Comparison of ENCODE assay signal across 29 cellular contexts in genomic region chr2:191983591-191983990, GRCh38.
DNase-seq lines count a peak whose midpoint lies in the region; ATAC-seq, FAIRE-seq and TF ChIP-seq lines count a peak whose summit lies in the region.
"Had no signal": no experiment of that assay in that cellular context is flagged by ENCODE, and none has a peak within 500 bp of the region (broad histone marks: within the 10 kb centered on the region; RNA-seq: fewer than 3 reads in every experiment).

No MANE protein-coding gene starts in this region.

- H3K9ac ChIP-seq in OCI-LY3 (ENCODE audit: low read length) (no peak overlapping the region), endothelial cell of umbilical vein (replicated peaks; ENCODE audit: extremely low read depth, insufficient read depth, low read length) (peak overlapping the region; percentile 22), skeletal muscle satellite cell (ENCODE audit: low read depth, low read length) (no peak overlapping the region)
- H3K9ac ChIP-seq: BLaER1 treated with 17β-estradiol and CSF1 and Interleukin-3, amounts not matched to agents 10 nM and 100 nM; GM23248; SK-N-SH had no signal

- FAIRE-seq in endothelial cell of umbilical vein (lab: Jason Lieb, UNC): peak; percentile 77
- FAIRE-seq: GM12891 had no signal

- no peak overlapping the region for H3K4me2 ChIP-seq in OCI-LY3 (ENCODE audit: low read length)
- H3K4me2 ChIP-seq in endothelial cell of umbilical vein (ENCODE audit: insufficient read depth, low read length): peak overlapping the region; percentile 87
- peak overlapping the region; percentile 7 for H3K4me2 ChIP-seq in skeletal muscle satellite cell (ENCODE audit: low read length)
- H3K4me2 ChIP-seq: BLaER1 treated with 17β-estradiol and CSF1 and Interleukin-3, amounts not matched to agents 10 nM and 100 nM; SK-N-SH had no signal

- POLR2A ChIA-PET in endothelial cell of umbilical vein (lab: Charles Lee): no interaction called here

- H2AFZ ChIP-seq in OCI-LY3 (ENCODE audit: low read depth, low read length): 0 out of 2 replicates have a peak overlapping the region, but pooled peaks have one; percentile 18
- peak overlapping the region; percentile 26 for H2AFZ ChIP-seq in endothelial cell of umbilical vein (ENCODE audit: low read depth, low read length)
- H2AFZ ChIP-seq: GM23248 had no signal

- no peaks in the 10 kb centered on the region for H3K27me3 ChIP-seq in OCI-LY3 (ENCODE audit: low read depth, low read length)
- H3K27me3 ChIP-seq in endothelial cell of umbilical vein (ENCODE audit: control insufficient read depth in 2 of 2, insufficient read depth in 2 of 2, low read length in 2 of 2): no peaks in the 10 kb centered on the region
- H3K27me3 ChIP-seq in skeletal muscle satellite cell (ENCODE audit: control insufficient read depth, insufficient read depth, low read length): no peaks in the 10 kb centered on the region
- H3K27me3 ChIP-seq in dorsolateral prefrontal cortex: no peaks in the 10 kb centered on the region
- H3K27me3 ChIP-seq in HAP-1 (ENCODE audit: low read depth): no peaks in the 10 kb centered on the region
- H3K27me3 ChIP-seq: BLaER1 treated with 17β-estradiol and CSF1 and Interleukin-3, amounts not matched to agents 10 nM and 100 nM; MG63 had no signal

- intact Hi-C loops in endothelial cell of umbilical vein (cut with micrococcal nuclease): no loop called here
- intact Hi-C loops in dorsolateral prefrontal cortex (cut with DNase I): no loop called here

- H3K4me3 ChIP-seq in OCI-LY3 (ENCODE audit: low read length): no peak overlapping the region
- no peak overlapping the region for H3K4me3 ChIP-seq in endothelial cell of umbilical vein (replicated peaks in 1 of 3; ENCODE audit: insufficient read depth in 1 of 3, low read depth in 1 of 3, low read length in 3 of 3)
- no peak overlapping the region for H3K4me3 ChIP-seq in skeletal muscle satellite cell (ENCODE audit: low read length)
- H3K4me3 ChIP-seq in dorsolateral prefrontal cortex: no peak overlapping the region
- H3K4me3 ChIP-seq in HAP-1: no peak overlapping the region
- H3K4me3 ChIP-seq: BLaER1 treated with 17β-estradiol and CSF1 and Interleukin-3, amounts not matched to agents 10 nM and 100 nM; GM23248; MG63 had no signal

- DNase-seq in NCI-H748 (lab: John Stamatoyannopoulos, UW; ENCODE audit: unreplicated experiment) (peak; percentile 44), NCI-H748 treated with DMSO at 0.1 percent for 48 hours (lab: John Stamatoyannopoulos, UW) (no peak), endothelial cell of umbilical vein (ENCODE audit: low read depth, low spot score) (peak; percentile 55), dorsolateral prefrontal cortex (no peak), HAP-1 (ENCODE audit: low spot score in 2 of 2) (no peak)
- DNase-seq: AML-193; CD4-positive, alpha-beta T cell; DMS79; EL; GF-D8; GM23248; H9; HFFc6; IMR-90; KG1; MG63; NCI-H1105 treated with DMSO at 0.1 percent for 48 hours; NCI-H1694 treated with DMSO at 0.1 percent for 48 hours; NCI-H2081 treated with DMSO at 0.1 percent for 48 hours; NCI-H2171; NCI-H524; OCI-M1; SK-N-SH; SW 1271 had no signal

- TF ChIP-seq POLR2A in endothelial cell of umbilical vein (IDR thresholded peaks at IDR 0.05; ENCODE audit: low read depth, low read length): no peak

- CTCF ChIA-PET in endothelial cell of umbilical vein (lab: Charles Lee): interaction anchor here (1.8 to 2.6 kb wide), 2 partner anchors 9 to 179 kb away, joined by 4 to 8 read pairs; no protein-coding TSS in a partner anchor

- TF ChIP-seq CTCF in OCI-LY3 (IDR thresholded peaks at IDR 0.05; ENCODE audit: low read depth, low read length): no peak
- TF ChIP-seq CTCF in endothelial cell of umbilical vein (IDR thresholded peaks at IDR 0.05; ENCODE audit: extremely low read depth in 1 of 2, insufficient read depth in 1 of 2, low read depth in 1 of 2, low read length in 2 of 2): no peak
- TF ChIP-seq CTCF in dorsolateral prefrontal cortex (IDR thresholded peaks at IDR 0.05 in 54 of 56, conservative IDR thresholded peaks at IDR 0.05 in 2 of 56; ENCODE audit: low read depth in 1 of 56, partially characterized antibody in 56 of 56): no peak

- ATAC-seq in GM18907 (IDR thresholded peaks at IDR 0.05; ENCODE audit: unreplicated experiment): no peak

- no peaks in the 10 kb centered on the region for H3K79me2 ChIP-seq in OCI-LY3 (ENCODE audit: low read length)
- H3K79me2 ChIP-seq in endothelial cell of umbilical vein (ENCODE audit: control insufficient read depth, insufficient read depth, low read length): no peaks in the 10 kb centered on the region

- H3K36me3 ChIP-seq in OCI-LY3 (replicated peaks; ENCODE audit: low read depth, low read length): no peaks in the 10 kb centered on the region
- H3K36me3 ChIP-seq in endothelial cell of umbilical vein (ENCODE audit: control insufficient read depth in 2 of 2, extremely low read depth in 1 of 2, insufficient read depth in 2 of 2, low read length in 2 of 2): no peaks in the 10 kb centered on the region
- no peaks in the 10 kb centered on the region for H3K36me3 ChIP-seq in skeletal muscle satellite cell (ENCODE audit: insufficient read depth, low read length)
- H3K36me3 ChIP-seq in HAP-1 (replicated peaks): no peaks in the 10 kb centered on the region
- H3K36me3 ChIP-seq: BLaER1 treated with 17β-estradiol and CSF1 and Interleukin-3, amounts not matched to agents 10 nM and 100 nM; MG63 had no signal

- BruUV-seq in endothelial cell of umbilical vein (replicated peaks; lab: Mats Ljungman, UMichigan): no TSS peak

- in situ Hi-C loops in HAP-1 (cut with MboI; ENCODE audit: low sequenced_read_pairs): no loop called here

- H3K27ac ChIP-seq in OCI-LY3 (ENCODE audit: low read length): no peak overlapping the region
- peak overlapping the region; percentile 15 for H3K27ac ChIP-seq in endothelial cell of umbilical vein (ENCODE audit: insufficient read depth, low read depth, low read length)
- H3K27ac ChIP-seq in dorsolateral prefrontal cortex: no peak overlapping the region
- H3K27ac ChIP-seq: BLaER1 treated with 17β-estradiol and CSF1 and Interleukin-3, amounts not matched to agents 10 nM and 100 nM; GM23248 had no signal

- H3K9me3 ChIP-seq in OCI-LY3 (ENCODE audit: insufficient read depth, low read length) (no peaks in the 10 kb centered on the region), endothelial cell of umbilical vein (replicated peaks; ENCODE audit: control insufficient read depth, insufficient read depth, low read length) (no peaks in the 10 kb centered on the region), skeletal muscle satellite cell (replicated peaks; ENCODE audit: low read length) (no peaks in the 10 kb centered on the region), HAP-1 (no peaks in the 10 kb centered on the region)
- H3K9me3 ChIP-seq: BLaER1 treated with 17β-estradiol and CSF1 and Interleukin-3, amounts not matched to agents 10 nM and 100 nM; MG63; SK-N-SH had no signal

- no peaks in the 10 kb centered on the region for H3K9me1 ChIP-seq in endothelial cell of umbilical vein (replicated peaks; ENCODE audit: control insufficient read depth, extremely low read depth, insufficient read depth, low read length)

- H4K20me1 ChIP-seq in OCI-LY3 (ENCODE audit: insufficient read depth, low read length) (no peaks in the 10 kb centered on the region), endothelial cell of umbilical vein (replicated peaks; ENCODE audit: control insufficient read depth, extremely low read depth, insufficient read depth, low read length) (no peaks in the 10 kb centered on the region)
- H4K20me1 ChIP-seq: BLaER1 treated with 17β-estradiol and CSF1 and Interleukin-3, amounts not matched to agents 10 nM and 100 nM had no signal

- no peaks in the 10 kb centered on the region for H3K4me1 ChIP-seq in OCI-LY3 (ENCODE audit: low read length)
- H3K4me1 ChIP-seq in endothelial cell of umbilical vein (ENCODE audit: control insufficient read depth, extremely low read depth, insufficient read depth, low read length): peaks cover 23% of the 10 kb centered on the region
- H3K4me1 ChIP-seq in skeletal muscle satellite cell (ENCODE audit: control insufficient read depth, insufficient read depth, low read length): peaks cover 15% of the 10 kb centered on the region
- peaks cover 11% of the 10 kb centered on the region for H3K4me1 ChIP-seq in HAP-1
- H3K4me1 ChIP-seq: BLaER1 treated with 17β-estradiol and CSF1 and Interleukin-3, amounts not matched to agents 10 nM and 100 nM had no signal

- dilution Hi-C loops in endothelial cell of umbilical vein (cut with MboI; ENCODE audit: extremely low pct_ligation_motif_present, low sequenced_read_pairs): no loop called here

TF ChIP-seq in endothelial cell of umbilical vein, 7 proteins besides CTCF, POLR2A, EP300 and RAD21:
- no peak for TF ChIP-seq MYC (IDR thresholded peaks at IDR 0.05; ENCODE audit: low read depth, low read length)
- TF ChIP-seq MAX (IDR thresholded peaks at IDR 0.05; ENCODE audit: insufficient read depth, insufficient read length): no peak
- TF ChIP-seq JUN (IDR thresholded peaks at IDR 0.05; ENCODE audit: borderline replicate concordance, insufficient read depth, insufficient read length, low read depth): peak; percentile 23
- TF ChIP-seq POLR2AphosphoS5 (IDR thresholded peaks at IDR 0.05; ENCODE audit: insufficient read depth, low read depth, low read length): no peak
- peak; percentile 43 for TF ChIP-seq FOS (IDR thresholded peaks at IDR 0.05; ENCODE audit: borderline replicate concordance, insufficient read depth, low read length)
- no peak for TF ChIP-seq EZH2 (IDR thresholded peaks at IDR 0.05; ENCODE audit: borderline replicate concordance, low read depth, low read length, severe bottlenecking)
- TF ChIP-seq GATA2 (IDR thresholded peaks at IDR 0.05; ENCODE audit: insufficient read depth, insufficient read length, low read depth, low read length): no peak

Comparison
In these comparisons a context has a peak if more than half of its experiments do, and no peak if none do; other contexts are left out.
1. DNase-seq: peak in NCI-H748 (single experiment) and endothelial cell of umbilical vein (single experiment); none in NCI-H748 treated with DMSO at 0.1 percent for 48 hours (single experiment), dorsolateral prefrontal cortex (0 of 10) and HAP-1 (0 of 2).